ENCODE assay signal across 25 cellular contexts in the genomic region with DNA sequence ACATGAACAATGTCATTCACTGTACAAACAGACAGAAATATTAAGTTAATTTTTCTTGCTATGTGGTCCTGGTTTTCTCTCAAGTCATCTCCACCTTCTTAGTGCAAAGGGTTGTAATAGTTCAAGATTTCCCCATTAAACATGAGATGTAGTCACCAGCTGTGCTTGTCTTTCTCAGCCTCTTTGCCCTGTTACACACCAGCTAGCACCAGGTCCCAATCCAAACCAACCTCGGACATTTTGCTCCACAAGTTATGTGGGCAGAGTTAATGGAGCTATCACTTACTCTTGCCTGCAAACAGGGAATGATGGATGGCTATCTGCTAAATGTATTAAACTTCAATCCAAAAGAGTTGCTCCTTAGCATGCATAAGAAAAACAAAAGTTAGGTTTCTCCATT.
A peak's percentile ranks its signal among the peaks of the same experiment; 100 is the strongest.
DNase-seq lines count a peak whose midpoint lies in the region; ATAC-seq and TF ChIP-seq lines count a peak whose summit lies in the region.
"Had no signal": no experiment of that assay in that cellular context is flagged by ENCODE, and none has a peak within 500 bp of the region (broad histone marks: within the 10 kb centered on the region; RNA-seq: fewer than 3 reads in every experiment).

No MANE protein-coding gene starts in this region.

- H3K27me3 ChIP-seq in neural progenitor cell (no peaks in the 10 kb centered on the region), Peyer's patch (no peaks in the 10 kb centered on the region), spleen (replicated peaks in 1 of 7) (no peaks in the 10 kb centered on the region), testis (no peaks in the 10 kb centered on the region)
- H3K27me3 ChIP-seq: BE2C, BLaER1 had no signal

- DNase-seq in LHCN-M2 (ENCODE audit: low read depth) (peak; percentile 62), left kidney (ENCODE audit: low read depth, low spot score) (peak; percentile 60), neural progenitor cell (ENCODE audit: low spot score) (no peak), Peyer's patch (no peak), spleen (no peak), testis (no peak)
- DNase-seq: 8988T; ACHN; BE2C; C1 segment of cervical spinal cord; CD4-positive, alpha-beta memory T cell; CD4-positive, CD25-positive, alpha-beta regulatory T cell; CD8-positive, alpha-beta memory T cell; COR-L47; DMS 273 treated with DMSO at 0.1 percent for 48 hours; DMS153; DMS53; DMS79; DND-41; EL; GDM1 had no signal

- no peak overlapping the region for H3K4me3 Mint-ChIP-seq in neural progenitor cell
- H3K4me3 Mint-ChIP-seq: CD14-positive monocyte; CD4-positive, alpha-beta memory T cell; CD4-positive, CD25-positive, alpha-beta regulatory T cell; CD8-positive, alpha-beta memory T cell had no signal

- H4K20me1 ChIP-seq in neural progenitor cell (ENCODE audit: low read depth), result no peaks in the 10 kb centered on the region
- H4K20me1 ChIP-seq: BLaER1 had no signal

- H3K27ac Mint-ChIP-seq in neural progenitor cell, result no peak overlapping the region
- H3K27ac Mint-ChIP-seq: CD14-positive monocyte; CD4-positive, alpha-beta memory T cell; CD4-positive, CD25-positive, alpha-beta regulatory T cell; CD8-positive, alpha-beta memory T cell had no signal

- intact Hi-C loops in spleen (cut with DNase I; ENCODE audit: low total_unique reads) (no loop called here), testis (cut with DNase I; ENCODE audit: low total_unique reads) (no loop called here)

- H3K9me3 Mint-ChIP-seq in neural progenitor cell, result peaks cover 30% of the 10 kb centered on the region

- H3K9me3 ChIP-seq in neural progenitor cell (ENCODE audit: low read depth) (peaks cover 7% of the 10 kb centered on the region), Peyer's patch (no peaks in the 10 kb centered on the region), spleen (peaks cover 0 to 26% (median 22%) of the 10 kb centered on the region in 8 donors), testis (no peaks in the 10 kb centered on the region)
- H3K9me3 ChIP-seq: BE2C had no signal

- ATAC-seq in GM18867 (IDR thresholded peaks at IDR 0.05; ENCODE audit: unreplicated experiment), result no peak
- ATAC-seq: GM12878 had no signal

- no peaks in the 10 kb centered on the region for H3K79me2 ChIP-seq in neural progenitor cell (ENCODE audit: low read depth)

- no peak overlapping the region for H3K9ac ChIP-seq in neural progenitor cell
- H3K9ac ChIP-seq: BLaER1 had no signal

- TF ChIP-seq POLR2A in Peyer's patch (IDR thresholded peaks at IDR 0.05), result no peak
- no peak for TF ChIP-seq POLR2A in spleen (IDR thresholded peaks at IDR 0.05)
- no peak for TF ChIP-seq POLR2A in testis (IDR thresholded peaks at IDR 0.05)

- WGBS in spleen, 5 donors, result 83 to 97% (median 89%) methylated on average over 1 of the region's 1 CpG
- WGBS in testis, 2 donors, result 93 to 100% methylated on average over 1 of the region's 1 CpG

- H3K36me3 ChIP-seq in neural progenitor cell (no peaks in the 10 kb centered on the region), Peyer's patch (no peaks in the 10 kb centered on the region), spleen (no peaks in the 10 kb centered on the region), testis (ENCODE audit: low read depth, missing control alignments) (no peaks in the 10 kb centered on the region)
- H3K36me3 ChIP-seq: BE2C, BLaER1 had no signal

- H3K4me2 ChIP-seq in neural progenitor cell, result no peak overlapping the region
- H3K4me2 ChIP-seq: BLaER1 had no signal

- no peaks in the 10 kb centered on the region for H3K4me1 Mint-ChIP-seq in neural progenitor cell
- H3K4me1 Mint-ChIP-seq: CD14-positive monocyte; CD4-positive, alpha-beta memory T cell; CD4-positive, CD25-positive, alpha-beta regulatory T cell; CD8-positive, alpha-beta memory T cell had no signal

- peak overlapping the region; percentile 55 for H2AFZ ChIP-seq in neural progenitor cell (replicated peaks)

- no peaks in the 10 kb centered on the region for H3F3A ChIP-seq in neural progenitor cell (ENCODE audit: low read depth)

- H3K4me3 ChIP-seq in neural progenitor cell (no peak overlapping the region), Peyer's patch (no peak overlapping the region), spleen (no peak overlapping the region), testis (no peak overlapping the region)
- H3K4me3 ChIP-seq: BLaER1, GM12878 had no signal

- TF ChIP-seq CTCF in neural progenitor cell (IDR thresholded peaks at IDR 0.05) (no peak), Peyer's patch (IDR thresholded peaks at IDR 0.05) (no peak), spleen (IDR thresholded peaks at IDR 0.05 in 8 of 11, conservative IDR thresholded peaks at IDR 0.05 in 3 of 11) (no peak), testis (IDR thresholded peaks at IDR 0.05) (no peak)

- H3K36me3 Mint-ChIP-seq in neural progenitor cell, result peaks cover 10% of the 10 kb centered on the region
- H3K36me3 Mint-ChIP-seq: CD14-positive monocyte; CD4-positive, alpha-beta memory T cell; CD4-positive, CD25-positive, alpha-beta regulatory T cell; CD8-positive, alpha-beta memory T cell had no signal

- H3K27ac ChIP-seq in neural progenitor cell, result no peak overlapping the region
- no peak overlapping the region for H3K27ac ChIP-seq in Peyer's patch
- no peak overlapping the region for H3K27ac ChIP-seq in spleen
- H3K27ac ChIP-seq in testis, result no peak overlapping the region
- H3K27ac ChIP-seq: BLaER1 had no signal

- H3K4me1 ChIP-seq in neural progenitor cell, result no peaks in the 10 kb centered on the region
- no peaks in the 10 kb centered on the region for H3K4me1 ChIP-seq in Peyer's patch
- H3K4me1 ChIP-seq in spleen, result no peaks in the 10 kb centered on the region
- H3K4me1 ChIP-seq in testis, result no peaks in the 10 kb centered on the region
- H3K4me1 ChIP-seq: BE2C, BLaER1 had no signal

- peaks cover 2% of the 10 kb centered on the region for H3K27me3 Mint-ChIP-seq in neural progenitor cell (ENCODE audit: insufficient read depth, low read depth)
- H3K27me3 Mint-ChIP-seq: CD4-positive, alpha-beta memory T cell; CD4-positive, CD25-positive, alpha-beta regulatory T cell; CD8-positive, alpha-beta memory T cell had no signal

Comparison
In these comparisons a context has a peak if more than half of its experiments do, and no peak if none do; other contexts are left out.
1. DNase-seq: peak in LHCN-M2 (single experiment) and left kidney (single experiment); none in neural progenitor cell (single experiment), Peyer's patch (0 of 3), spleen (single experiment) and testis (single experiment).